In the genomic region with DNA sequence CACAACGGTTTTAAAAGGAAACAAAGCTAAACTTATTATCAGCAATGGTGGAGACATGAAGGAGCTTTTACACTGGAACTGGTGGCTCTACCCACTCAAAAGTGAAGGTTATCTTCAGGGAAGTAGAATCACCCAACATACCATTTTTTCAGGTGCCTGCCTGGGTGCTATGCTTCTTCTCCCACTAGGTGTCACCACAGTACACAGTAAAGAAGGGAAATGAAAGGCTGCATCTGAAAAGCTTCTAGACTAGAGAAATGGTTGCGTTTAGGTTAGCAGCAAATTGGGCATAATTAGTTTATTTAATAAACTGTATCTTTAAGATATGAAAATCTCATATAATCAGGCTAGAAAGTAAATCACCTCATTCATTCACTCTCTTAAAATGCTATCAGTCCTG, we compare ENCODE assay signal across 8 cellular contexts. TPM values are rescaled to one million over a fixed set of nuclear protein-coding genes. Genes with fewer than 3 reads are reported as not detected.
DNase-seq lines count a peak whose midpoint lies in the region; FAIRE-seq and TF ChIP-seq lines count a peak whose summit lies in the region.

No MANE protein-coding gene starts in this region.

- peak; percentile 80 for TF ChIP-seq CTCF in AG09309 (IDR thresholded peaks at IDR 0.05; ENCODE audit: control insufficient read depth, insufficient read depth, low read depth, low read length, missing control alignments)
- TF ChIP-seq CTCF in GM12874 (IDR thresholded peaks at IDR 0.05; ENCODE audit: insufficient read depth, low read depth, low read length): peak; percentile 74
- TF ChIP-seq CTCF in bronchial epithelial cell (IDR thresholded peaks at IDR 0.05; ENCODE audit: insufficient read depth, low read length, severe bottlenecking): peak; percentile 73
- peak; percentile 82 for TF ChIP-seq CTCF in kidney (IDR thresholded peaks at IDR 0.05; ENCODE audit: borderline replicate concordance, extremely low read depth, insufficient read depth)

- no peaks in the 10 kb centered on the region for H3K36me3 ChIP-seq in bronchial epithelial cell (ENCODE audit: control insufficient read depth, insufficient read depth, low read length)
- H3K36me3 ChIP-seq in kidney (ENCODE audit: control insufficient read depth in 1 of 2, insufficient read depth in 2 of 2, low read length in 2 of 2): no peaks in the 10 kb centered on the region

- H3K4me3 ChIP-seq in AG09309 (ENCODE audit: control insufficient read depth, low read depth, low read length) (no peak overlapping the region), bronchial epithelial cell (ENCODE audit: low read depth, low read length) (no peak overlapping the region), kidney (ENCODE audit: low read length in 2 of 2) (no peak overlapping the region)

- FAIRE-seq in bronchial epithelial cell (lab: Jason Lieb, UNC): no peak
- FAIRE-seq in kidney (lab: Jason Lieb, UNC): peak; percentile 32

- H3K9me3 ChIP-seq in kidney (ENCODE audit: control insufficient read depth in 1 of 2, low read length in 2 of 2): no peaks in the 10 kb centered on the region

- intact Hi-C loops in kidney (cut with DNase I): no loop called here

- H3K4me1 ChIP-seq in kidney (ENCODE audit: control insufficient read depth in 1 of 2, insufficient read depth in 1 of 2, low read depth in 1 of 2, low read length in 2 of 2): no peaks in the 10 kb centered on the region

- H3K27ac ChIP-seq in kidney (ENCODE audit: low read depth in 2 of 2, low read length in 2 of 2): no peak overlapping the region

- no peak overlapping the region for H3K9ac ChIP-seq in kidney (ENCODE audit: low read length in 2 of 2)

- DNase-seq in AG09309 (ENCODE audit: low read depth): no peak
- DNase-seq in Kasumi-1 (lab: John Stamatoyannopoulos, UW): peak; percentile 62 to 86
- peak; percentile 29 to 52 for DNase-seq in SHP77 (lab: John Stamatoyannopoulos, UW)
- peak; percentile 53 for DNase-seq in bronchial epithelial cell (ENCODE audit: low read depth)
- no peak for DNase-seq in kidney
- peak; percentile 2 for DNase-seq in stimulated activated naive CD4-positive, alpha-beta T cell treated with Interleukin-2 at 50 U/mL for 16 hours (lab: John Stamatoyannopoulos, UW)
- no peak for DNase-seq in mesenteric fat pad (ENCODE audit: low spot score)

- no peaks in the 10 kb centered on the region for H3K27me3 ChIP-seq in bronchial epithelial cell (ENCODE audit: control insufficient read depth, insufficient read depth, low read length)

RNA-seq across cellular contexts. Expression of gene SELENOK, which starts 47.0 kb away (rescaled TPM):
- total RNA-seq in bronchial epithelial cell: 23.7 and 32.5 TPM in 2 replicates
- 51.0 TPM for total RNA-seq in kidney
- polyA plus RNA-seq in kidney (ENCODE audit: insufficient read depth, low read depth, low replicate concordance): 106 TPM
- 40.5 TPM for total RNA-seq in mesenteric fat pad

RNA-seq across cellular contexts. Expression of gene ACTR8, which starts 56.7 kb away (rescaled TPM):
- total RNA-seq in bronchial epithelial cell: 16.8 and 18.9 TPM in 2 replicates
- 29.6 TPM for total RNA-seq in kidney
- 20.4 TPM for polyA plus RNA-seq in kidney (ENCODE audit: insufficient read depth, low read depth, low replicate concordance)
- total RNA-seq in mesenteric fat pad: 19.5 TPM

Comparison
In these comparisons a context has a peak if more than half of its experiments do, and no peak if none do; other contexts are left out.
1. DNase-seq: peak in Kasumi-1 (2 of 2), SHP77 (2 of 2), bronchial epithelial cell (single experiment) and stimulated activated naive CD4-positive, alpha-beta T cell treated with Interleukin-2 at 50 U/mL for 16 hours (single experiment); none in AG09309 (single experiment), kidney (single experiment) and mesenteric fat pad (single experiment).
2. Peak in every context shown above with its lines, with median percentiles within 50 percentile points of each other: CTCF ChIP-seq.